ENCODE assay signal across 11 cellular contexts in genomic region chr5:141843156-141843927, GRCh38. TPM values are rescaled to one million over a fixed set of nuclear protein-coding genes. Genes with fewer than 3 reads are reported as not detected.
A peak's percentile ranks its signal among the peaks of the same experiment; 100 is the strongest.
DNase-seq lines count a peak whose midpoint lies in the region; ATAC-seq and TF ChIP-seq lines count a peak whose summit lies in the region.
"Had no signal": no experiment of that assay in that cellular context is flagged by ENCODE, and none has a peak within 500 bp of the region (broad histone marks: within the 10 kb centered on the region; RNA-seq: fewer than 3 reads in every experiment).

No MANE protein-coding gene starts in this region.

- no peaks in the 10 kb centered on the region for H3K79me2 ChIP-seq in trophoblast cell (ENCODE audit: control insufficient read depth, insufficient read depth, low read length, poor library complexity)

- H4K12ac ChIP-seq in trophoblast cell (ENCODE audit: low read depth, low read length) = no peak overlapping the region

- CTCF ChIA-PET in A673 (lab: Charles Lee) = no interaction called here

- DNase-seq in ELF-1 (ENCODE audit: low read depth, low spot score) (peak; percentile 94), SJSA1 (ENCODE audit: low read depth in 1 of 2, low spot score in 2 of 2) (peak; percentile 57 to 66), fibroblast of the aortic adventitia (ENCODE audit: low read depth) (peak; percentile 29), trophoblast cell (peak; percentile 96 to 98), globus pallidus (ENCODE audit: low spot score) (no peak), A673 (ENCODE audit: low spot score) (no peak)
- DNase-seq in stimulated activated CD4-positive, alpha-beta T cell treated with anti-CD3 and anti-CD28 coated beads, Interleukin-4, amount 100 ng/mL, for 24 hours = no peak
- DNase-seq: HCEC 1CT, NCI-H1694 had no signal

- H2BK120ac ChIP-seq in trophoblast cell (ENCODE audit: insufficient read depth, low read length, poor library complexity) = no peak overlapping the region

- no peak overlapping the region for H3K18ac ChIP-seq in trophoblast cell (ENCODE audit: low read length)

- H4K91ac ChIP-seq in trophoblast cell (ENCODE audit: low read depth, low read length) = peak overlapping the region; percentile 88

- no peaks in the 10 kb centered on the region for H3K27me3 ChIP-seq in SJSA1 (replicated peaks)
- H3K27me3 ChIP-seq in trophoblast cell (ENCODE audit: insufficient read depth, low read length) = peaks cover 3% of the 10 kb centered on the region
- no peaks in the 10 kb centered on the region for H3K27me3 ChIP-seq in A673 (replicated peaks; ENCODE audit: insufficient read depth, low read depth, low read length, poor library complexity)

- peaks cover 25% of the 10 kb centered on the region for H3K4me1 ChIP-seq in SJSA1 (replicated peaks)
- peaks cover 13 to 14% of the 10 kb centered on the region in 2 experiments for H3K4me1 ChIP-seq in trophoblast cell (ENCODE audit: control insufficient read depth in 1 of 2, insufficient read depth in 2 of 2, low read length in 2 of 2)
- H3K4me1 ChIP-seq in A673 (ENCODE audit: insufficient read depth, low read length, poor library complexity, severe bottlenecking) = peaks cover 24% of the 10 kb centered on the region

- WGBS in trophoblast cell (ENCODE audit: extremely low coverage, insufficient coverage, insufficient read length) = no CpG with 5 or more reads among the region's 5 CpGs

- no peak overlapping the region for H2AK5ac ChIP-seq in trophoblast cell (ENCODE audit: low read length)

- H3K4me2 ChIP-seq in trophoblast cell (ENCODE audit: low read length) = no peak overlapping the region

- H3K36me3 ChIP-seq in SJSA1 (no peaks in the 10 kb centered on the region), trophoblast cell (ENCODE audit: control insufficient read depth in 1 of 2, insufficient read depth in 2 of 2, low read length in 2 of 2) (no peaks in the 10 kb centered on the region), A673 (ENCODE audit: insufficient read depth, low read length, poor library complexity, severe bottlenecking) (no peaks in the 10 kb centered on the region)
- H3K36me3 ChIP-seq: prostate gland had no signal

- intact Hi-C loops in A673 (cut with micrococcal nuclease; ENCODE audit: unreplicated experiment) = no loop called here

- TF ChIP-seq CTCF in fibroblast of the aortic adventitia (IDR thresholded peaks at IDR 0.05; ENCODE audit: insufficient read depth, low read length) (no peak), A673 (conservative IDR thresholded peaks at IDR 0.05; ENCODE audit: low read depth, low read length) (no peak)

- no TSS peak for BruUV-seq in A673 (replicated peaks; lab: Mats Ljungman, UMichigan)

- ATAC-seq in HG02642 (IDR thresholded peaks at IDR 0.05; ENCODE audit: poor library complexity, unreplicated experiment) = no peak

- peak overlapping the region; percentile 35 for H3K14ac ChIP-seq in trophoblast cell (ENCODE audit: low read length)

- H3K23ac ChIP-seq in trophoblast cell (ENCODE audit: low read length) = no peak overlapping the region

- no peak overlapping the region for H2BK5ac ChIP-seq in trophoblast cell (ENCODE audit: low read depth, low read length, poor library complexity)

- no peak overlapping the region for H3K4ac ChIP-seq in trophoblast cell (ENCODE audit: low read depth, low read length)

- peak overlapping the region; percentile 31 for H4K8ac ChIP-seq in trophoblast cell (ENCODE audit: low read depth, low read length)

- POLR2A ChIA-PET in A673 (lab: Charles Lee; ENCODE audit: low non-redundant PET) = no interaction called here

- H2AFZ ChIP-seq in trophoblast cell (ENCODE audit: insufficient read depth, low read length, poor library complexity) = peak overlapping the region; percentile 23

- no peak overlapping the region for H3K4me3 ChIP-seq in SJSA1
- no peak overlapping the region for H3K4me3 ChIP-seq in fibroblast of the aortic adventitia (ENCODE audit: low read depth, low read length)
- H3K4me3 ChIP-seq in trophoblast cell (ENCODE audit: low read depth, low read length) = no peak overlapping the region
- no peak overlapping the region for H3K4me3 ChIP-seq in A673 (ENCODE audit: low read depth, low read length, poor library complexity, severe bottlenecking)
- H3K4me3 ChIP-seq: prostate gland had no signal

- peak overlapping the region; percentile 31; the same call in 1 of the 2 replicates for H3K27ac ChIP-seq in SJSA1
- H3K27ac ChIP-seq in trophoblast cell (ENCODE audit: low read depth, low read length) = peak overlapping the region; percentile 52
- no peak overlapping the region for H3K27ac ChIP-seq in A673 (ENCODE audit: low read depth, low read length, poor library complexity, severe bottlenecking)
- H3K27ac ChIP-seq: prostate gland had no signal

- H3K9me3 ChIP-seq in SJSA1 (replicated peaks) (no peaks in the 10 kb centered on the region), trophoblast cell (ENCODE audit: insufficient read depth, low read depth, low read length) (no peaks in the 10 kb centered on the region), A673 (ENCODE audit: low read depth, low read length, poor library complexity, severe bottlenecking) (no peaks in the 10 kb centered on the region)
- H3K9me3 ChIP-seq: prostate gland had no signal

- H3K9ac ChIP-seq in trophoblast cell (ENCODE audit: low read length) = no peak overlapping the region

- H2BK12ac ChIP-seq in trophoblast cell (ENCODE audit: low read length) = no peak overlapping the region

- peaks cover 4% of the 10 kb centered on the region for H3K79me1 ChIP-seq in trophoblast cell (ENCODE audit: low read length)

RNA-seq across cellular contexts. Expression of gene PCDH1, which starts 34.9 kb away (rescaled TPM):
- total RNA-seq in SJSA1 (2014; rRNA removed; shearing (Covaris generic)) = 0.53 TPM in 1 of 2 replicates, not detected in the other
- total RNA-seq in fibroblast of the aortic adventitia (ENCODE audit: low replicate concordance) (0.90 and 3.2 TPM in 2 replicates), A673 (2021) (0.45 and 0.61 TPM in 2 replicates)
- 5.0 TPM in 2 replicates for polyA plus RNA-seq in trophoblast cell (2013)

Comparison
In these comparisons a context has a peak if more than half of its experiments do, and no peak if none do; other contexts are left out.
1. DNase-seq: peak in ELF-1 (single experiment), SJSA1 (2 of 2), fibroblast of the aortic adventitia (single experiment) and trophoblast cell (2 of 2); none in stimulated activated CD4-positive, alpha-beta T cell treated with anti-CD3 and anti-CD28 coated beads, Interleukin-4, amount 100 ng/mL, for 24 hours (single experiment), globus pallidus (single experiment) and A673 (single experiment).